10 cellular contexts compared by ENCODE assay signal in genomic region chr9:128899566-128900322, GRCh38. TPM values are rescaled to one million over a fixed set of nuclear protein-coding genes. Genes with fewer than 3 reads are reported as not detected.
DNase-seq lines count a peak whose midpoint lies in the region; ATAC-seq and TF ChIP-seq lines count a peak whose summit lies in the region.
"Had no signal": no experiment of that assay in that cellular context is flagged by ENCODE, and none has a peak within 500 bp of the region (broad histone marks: within the 10 kb centered on the region; RNA-seq: fewer than 3 reads in every experiment).

No MANE protein-coding gene starts in this region.

- no peaks in the 10 kb centered on the region for H3K27me3 Mint-ChIP-seq in activated CD8-positive, alpha-beta memory T cell treated with anti-CD3 and anti-CD28 coated beads, Interleukin-2, amount 10 ng/mL, durations not matched to agents 7 days and 5 days
- H3K27me3 Mint-ChIP-seq in activated CD4-positive, alpha-beta memory T cell treated with anti-CD3 and anti-CD28 coated beads for 36 hours: no peaks in the 10 kb centered on the region

- DNase-seq in activated CD8-positive, alpha-beta memory T cell treated with anti-CD3 and anti-CD28 coated beads, Interleukin-2, amount 10 ng/mL, durations not matched to agents 7 days and 5 days: peak; percentile 67
- no peak for DNase-seq in activated CD8-positive, alpha-beta memory T cell treated with anti-CD3 and anti-CD28 coated beads, Interleukin-2, amount 50 U/mL, for 4 hours
- DNase-seq in activated CD4-positive, alpha-beta memory T cell treated with anti-CD3 and anti-CD28 coated beads for 36 hours: peak; percentile 59
- DNase-seq in right atrium auricular region (ENCODE audit: low spot score) (no peak), thyroid gland (no peak), COR-L47 (lab: John Stamatoyannopoulos, UW) (no peak), GM19240 (ENCODE audit: insufficient read length, low spot score) (no peak)
- DNase-seq: dermis blood vessel endothelial cell, psoas muscle had no signal

- POLR2A ChIA-PET in activated CD4-positive, alpha-beta memory T cell treated with anti-CD3 and anti-CD28 coated beads for 36 hours (lab: Charles Lee): interaction anchor here (1.0 to 1.9 kb wide), 2 partner anchors 18 to 79 kb away, joined by 3 to 7 read pairs; partner anchors contain the start of genes KYAT1 and LRRC8A

- no peak overlapping the region for H3K4me3 ChIP-seq in right atrium auricular region
- no peak overlapping the region for H3K4me3 ChIP-seq in thyroid gland (replicated peaks in 1 of 3)
- H3K4me3 ChIP-seq: psoas muscle had no signal

- H3K4me1 ChIP-seq in right atrium auricular region (peaks cover 0 to 57% of the 10 kb centered on the region in 2 donors), thyroid gland (peaks cover 0 to 30% of the 10 kb centered on the region in 2 donors)
- H3K4me1 ChIP-seq: psoas muscle had no signal

- intact Hi-C loops in activated CD4-positive, alpha-beta memory T cell treated with anti-CD3 and anti-CD28 coated beads for 36 hours (cut with micrococcal nuclease): no loop called here
- intact Hi-C loops in thyroid gland (cut with DNase I): no loop called here

- H3K36me3 Mint-ChIP-seq in activated CD8-positive, alpha-beta memory T cell treated with anti-CD3 and anti-CD28 coated beads, Interleukin-2, amount 10 ng/mL, durations not matched to agents 7 days and 5 days: peaks cover 17% of the 10 kb centered on the region
- peaks cover 2% of the 10 kb centered on the region for H3K36me3 Mint-ChIP-seq in activated CD4-positive, alpha-beta memory T cell treated with anti-CD3 and anti-CD28 coated beads for 36 hours

- H3K9me3 ChIP-seq in right atrium auricular region: no peaks in the 10 kb centered on the region
- H3K9me3 ChIP-seq in thyroid gland: no peaks in the 10 kb centered on the region
- H3K9me3 ChIP-seq: psoas muscle had no signal

- H3K27ac ChIP-seq in right atrium auricular region: peak overlapping the region; percentile 44 to 73
- peak overlapping the region in 2 of 3 donors; percentile 13 to 28 for H3K27ac ChIP-seq in thyroid gland
- H3K27ac ChIP-seq: psoas muscle had no signal

- TF ChIP-seq CTCF in right atrium auricular region (IDR thresholded peaks at IDR 0.05) (no peak), thyroid gland (IDR thresholded peaks at IDR 0.05) (no peak)

- peak overlapping the region; percentile 97 for H3K27ac Mint-ChIP-seq in activated CD8-positive, alpha-beta memory T cell treated with anti-CD3 and anti-CD28 coated beads, Interleukin-2, amount 10 ng/mL, durations not matched to agents 7 days and 5 days
- H3K27ac Mint-ChIP-seq in activated CD4-positive, alpha-beta memory T cell treated with anti-CD3 and anti-CD28 coated beads for 36 hours: peak overlapping the region; percentile 88

- 71% methylated on average over 8 of the region's 8 CpGs for WGBS in thyroid gland, 2 donors

- peak; percentile 40 for ATAC-seq in activated CD8-positive, alpha-beta memory T cell treated with anti-CD3 and anti-CD28 coated beads, Interleukin-2, amount 10 ng/mL, durations not matched to agents 7 days and 5 days
- ATAC-seq in HG02571 (IDR thresholded peaks at IDR 0.05; ENCODE audit: unreplicated experiment): no peak

- peak overlapping the region; percentile 49 for H3K4me3 Mint-ChIP-seq in activated CD8-positive, alpha-beta memory T cell treated with anti-CD3 and anti-CD28 coated beads, Interleukin-2, amount 10 ng/mL, durations not matched to agents 7 days and 5 days
- peak overlapping the region; percentile 27 for H3K4me3 Mint-ChIP-seq in activated CD4-positive, alpha-beta memory T cell treated with anti-CD3 and anti-CD28 coated beads for 36 hours

- H3K27me3 ChIP-seq in right atrium auricular region: no peaks in the 10 kb centered on the region
- no peaks in the 10 kb centered on the region for H3K27me3 ChIP-seq in thyroid gland

- CTCF ChIA-PET in activated CD8-positive, alpha-beta memory T cell treated with anti-CD3 and anti-CD28 coated beads, Interleukin-2, amount 10 ng/mL, durations not matched to agents 7 days and 5 days (lab: Charles Lee): interaction anchor here (0.7 to 2.2 kb wide), 6 partner anchors 15 to 36 kb away, joined by 3 to 7 read pairs (median 4); partner anchors contain the start of gene KYAT1
- CTCF ChIA-PET in activated CD4-positive, alpha-beta memory T cell treated with anti-CD3 and anti-CD28 coated beads for 36 hours (lab: Charles Lee): interaction anchor here (0.5 to 1.2 kb wide), 2 partner anchors 28 to 212 kb away, joined by 3 to 4 read pairs; no protein-coding TSS in a partner anchor

- H3K36me3 ChIP-seq in right atrium auricular region (peaks cover 29% of the 10 kb centered on the region), thyroid gland (peaks cover 2 to 11% of the 10 kb centered on the region in 2 donors)

- H3K9me3 Mint-ChIP-seq in activated CD8-positive, alpha-beta memory T cell treated with anti-CD3 and anti-CD28 coated beads, Interleukin-2, amount 10 ng/mL, durations not matched to agents 7 days and 5 days (ENCODE audit: low read depth): no peaks in the 10 kb centered on the region
- H3K9me3 Mint-ChIP-seq in activated CD4-positive, alpha-beta memory T cell treated with anti-CD3 and anti-CD28 coated beads for 36 hours: no peaks in the 10 kb centered on the region

- TF ChIP-seq POLR2A in thyroid gland (IDR thresholded peaks at IDR 0.05): no peak

- peaks cover 85% of the 10 kb centered on the region for H3K4me1 Mint-ChIP-seq in activated CD8-positive, alpha-beta memory T cell treated with anti-CD3 and anti-CD28 coated beads, Interleukin-2, amount 10 ng/mL, durations not matched to agents 7 days and 5 days
- H3K4me1 Mint-ChIP-seq in activated CD4-positive, alpha-beta memory T cell treated with anti-CD3 and anti-CD28 coated beads for 36 hours (ENCODE audit: low read depth): peaks cover 71% of the 10 kb centered on the region

RNA-seq across cellular contexts. Expression of gene LRRC8A, which starts 17.8 kb away (rescaled TPM):
- 10 to 100 TPM; 25.6 to 26.7 TPM for total RNA-seq in activated CD8-positive, alpha-beta memory T cell treated with anti-CD3 and anti-CD28 coated beads, Interleukin-2, amount 10 ng/mL, durations not matched to agents 7 days and 5 days
- total RNA-seq in activated CD4-positive, alpha-beta memory T cell treated with anti-CD3 and anti-CD28 coated beads for 36 hours: 10 to 100 TPM; 18.0 to 18.7 TPM
- total RNA-seq in right atrium auricular region (10 to 100 TPM; 45.3 to 65.9 TPM), thyroid gland (10 to 100 TPM; 56.3 to 65.6 (median 61.5) TPM)

RNA-seq across cellular contexts. Expression of gene KYAT1, which starts 18.0 kb away (rescaled TPM):
- total RNA-seq in activated CD8-positive, alpha-beta memory T cell treated with anti-CD3 and anti-CD28 coated beads, Interleukin-2, amount 10 ng/mL, durations not matched to agents 7 days and 5 days: 10 to 100 TPM; 12.7 to 20.6 TPM
- total RNA-seq in activated CD4-positive, alpha-beta memory T cell treated with anti-CD3 and anti-CD28 coated beads for 36 hours: 10 to 100 TPM; 15.9 to 18.1 TPM
- total RNA-seq in right atrium auricular region (10 to 100 TPM; 10.1 to 15.1 TPM), thyroid gland (10 to 100 TPM in 3 of 4 donors, 1 to 10 TPM in 1; 5.8 to 12.6 (median 12.3) TPM)

RNA-seq across cellular contexts. Expression of gene PHYHD1, which starts 21.0 kb away (rescaled TPM):
- under 1 TPM; 0.47 to 0.63 TPM for total RNA-seq in activated CD8-positive, alpha-beta memory T cell treated with anti-CD3 and anti-CD28 coated beads, Interleukin-2, amount 10 ng/mL, durations not matched to agents 7 days and 5 days
- total RNA-seq in activated CD4-positive, alpha-beta memory T cell treated with anti-CD3 and anti-CD28 coated beads for 36 hours: under 1 TPM; 0.34 to 0.88 TPM
- total RNA-seq in right atrium auricular region (10 to 100 TPM; 21.3 to 51.9 TPM), thyroid gland (10 to 100 TPM; 10.1 to 65.3 (median 39.4) TPM)

RNA-seq across cellular contexts. Expression of gene DOLK, which starts 47.7 kb away (rescaled TPM):
- 10 to 100 TPM in 1 of 2 experiments, 1 to 10 TPM in 1; 7.7 to 11.1 TPM for total RNA-seq in activated CD8-positive, alpha-beta memory T cell treated with anti-CD3 and anti-CD28 coated beads, Interleukin-2, amount 10 ng/mL, durations not matched to agents 7 days and 5 days
- total RNA-seq in activated CD4-positive, alpha-beta memory T cell treated with anti-CD3 and anti-CD28 coated beads for 36 hours: 1 to 10 TPM; 5.7 to 6.7 TPM
- total RNA-seq in right atrium auricular region: 10 to 100 TPM; 13.9 to 14.4 TPM
- total RNA-seq in thyroid gland: 10 to 100 TPM; 21.1 to 25.2 (median 22.2) TPM

RNA-seq across cellular contexts. Expression of gene NUP188, which starts 47.8 kb away (rescaled TPM):
- total RNA-seq in activated CD8-positive, alpha-beta memory T cell treated with anti-CD3 and anti-CD28 coated beads, Interleukin-2, amount 10 ng/mL, durations not matched to agents 7 days and 5 days: 100 to 1,000 TPM in 1 of 2 experiments, 10 to 100 TPM in 1; 88.0 to 108 TPM
- total RNA-seq in activated CD4-positive, alpha-beta memory T cell treated with anti-CD3 and anti-CD28 coated beads for 36 hours: 100 to 1,000 TPM; 121 to 124 TPM
- total RNA-seq in right atrium auricular region: 10 to 100 TPM; 23.5 to 26.8 TPM
- total RNA-seq in thyroid gland: 10 to 100 TPM; 27.1 to 78.2 (median 35.8) TPM

Comparison
In these comparisons a context has a peak if more than half of its experiments do, and no peak if none do; other contexts are left out.
1. DNase-seq: peak in activated CD8-positive, alpha-beta memory T cell treated with anti-CD3 and anti-CD28 coated beads, Interleukin-2, amount 10 ng/mL, durations not matched to agents 7 days and 5 days (single experiment) and activated CD4-positive, alpha-beta memory T cell treated with anti-CD3 and anti-CD28 coated beads for 36 hours (single experiment); none in activated CD8-positive, alpha-beta memory T cell treated with anti-CD3 and anti-CD28 coated beads, Interleukin-2, amount 50 U/mL, for 4 hours (single experiment), right atrium auricular region (single experiment), thyroid gland (0 of 2), COR-L47 (single experiment) and GM19240 (single experiment).
2. RNA of gene PHYHD1, which starts 21.0 kb away (total RNA-seq): 21.3 to 51.9 TPM in right atrium auricular region and 10.1 to 65.3 TPM in thyroid gland; 0.34 to 0.88 TPM in activated CD4-positive, alpha-beta memory T cell treated with anti-CD3 and anti-CD28 coated beads for 36 hours and 0.47 to 0.63 TPM in activated CD8-positive, alpha-beta memory T cell treated with anti-CD3 and anti-CD28 coated beads, Interleukin-2, amount 10 ng/mL, durations not matched to agents 7 days and 5 days; every median in the first group is over 4 times any median in the second.